1 cellular context compared by ENCODE assay signal in the genomic region with DNA sequence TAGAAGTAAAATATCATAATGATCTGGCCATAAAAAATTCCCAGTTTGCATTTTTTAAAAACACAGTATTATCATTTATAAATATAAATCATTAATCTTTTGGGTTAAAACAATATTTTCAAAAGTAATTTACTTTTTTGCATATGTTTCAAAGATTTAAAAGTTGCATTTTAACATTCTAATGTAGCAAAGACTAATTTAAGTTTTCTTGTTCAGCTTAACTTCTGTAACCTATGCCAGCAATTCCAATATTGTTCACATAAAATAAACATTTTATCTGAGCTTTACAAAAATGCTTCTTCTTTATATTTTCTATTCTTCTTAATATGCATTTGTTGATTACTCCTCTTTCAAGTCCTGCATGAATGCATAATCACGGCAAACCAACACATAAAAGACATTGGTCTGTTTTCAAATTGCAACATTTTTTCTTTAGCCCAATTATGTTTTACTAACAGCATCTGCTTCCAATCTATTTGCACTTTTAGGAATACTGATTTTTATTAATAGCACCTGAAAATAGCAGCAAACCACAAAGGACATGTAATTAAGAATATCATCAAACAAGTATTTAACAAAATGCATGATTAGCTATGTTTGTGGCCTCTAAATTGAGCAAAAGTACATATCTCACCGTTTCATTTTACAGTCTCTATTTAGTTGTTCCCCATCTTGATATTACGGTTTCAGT.
TF ChIP-seq lines count a peak whose summit lies in the region.

No MANE protein-coding gene starts in this region.

TF ChIP-seq in endothelial cell of umbilical vein, 7 proteins besides CTCF, POLR2A, EP300 and RAD21 (continued from another document):
- TF ChIP-seq FOS (IDR thresholded peaks at IDR 0.05; ENCODE audit: borderline replicate concordance, insufficient read depth, low read length): no peak
- no peak for TF ChIP-seq POLR2AphosphoS5 (IDR thresholded peaks at IDR 0.05; ENCODE audit: insufficient read depth, low read depth, low read length)
